In the genomic region with DNA sequence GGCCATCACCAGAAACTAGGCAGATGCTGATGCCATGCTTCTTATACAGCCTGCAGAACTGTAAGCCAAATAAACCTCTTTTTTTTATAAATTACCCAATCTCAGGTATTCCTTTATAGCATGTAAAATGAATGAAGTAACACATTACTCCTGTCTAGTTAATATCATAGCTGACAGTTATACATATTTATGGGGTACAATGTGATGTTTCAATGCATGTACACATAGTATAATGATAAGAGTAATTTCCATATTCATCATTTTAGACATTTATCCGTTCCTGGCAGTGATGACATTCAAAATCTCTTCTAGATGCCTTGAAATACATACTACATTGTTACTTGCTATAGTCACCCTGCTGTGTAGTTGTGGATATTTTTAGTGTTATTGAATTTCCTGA, we compare ENCODE assay signal across 8 cellular contexts.
"Had no signal": no experiment of that assay in that cellular context is flagged by ENCODE, and none has a peak within 500 bp of the region (broad histone marks: within the 10 kb centered on the region; RNA-seq: fewer than 3 reads in every experiment).

No MANE protein-coding gene starts in this region.

- H3K4me3 ChIP-seq: GM12878 had no signal

- DNase-seq: GDM1, GF-D8 had no signal

- ATAC-seq: GM12878 had no signal

- FAIRE-seq: G401.6, GM12878, GM12891, GM12892, GM18507, GM19239 had no signal
